In the genomic region with DNA sequence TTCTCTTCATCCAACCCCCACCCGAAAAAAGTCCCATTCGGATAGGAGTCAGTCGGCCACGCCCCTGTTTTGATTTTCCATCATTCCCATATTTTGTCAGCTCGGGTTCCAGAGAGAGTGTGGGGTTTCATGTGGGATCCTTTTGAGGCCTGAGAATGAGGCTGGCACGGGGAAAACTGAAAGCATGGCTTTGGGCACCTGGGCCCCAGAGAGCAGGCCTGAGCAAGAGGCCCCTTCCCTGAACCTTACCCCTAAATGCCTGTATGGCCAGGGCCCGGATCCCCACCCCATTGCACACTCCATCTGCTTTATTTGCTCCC, we compare ENCODE assay signal across 6 cellular contexts. TPM values are rescaled to one million over a fixed set of nuclear protein-coding genes. Genes with fewer than 3 reads are reported as not detected.
DNase-seq lines count a peak whose midpoint lies in the region; TF ChIP-seq lines count a peak whose summit lies in the region.

No MANE protein-coding gene starts in this region.

- H3K27me3 Mint-ChIP-seq in activated T-cell treated with anti-CD3 and anti-CD28 coated beads, Interleukin-2, amount 50 U/mL, for 24 hours: peaks cover 93% of the 10 kb centered on the region

- H3K4me1 ChIP-seq in esophagus squamous epithelium (peaks cover 0 to 89% (median 34%) of the 10 kb centered on the region in 3 donors), subcutaneous abdominal adipose tissue (ENCODE audit: control insufficient read depth in 5 of 5, insufficient read depth in 5 of 5, low read length in 5 of 5) (peaks cover 17 to 91% (median 78%) of the 10 kb centered on the region in 5 donors)

- H3K27ac ChIP-seq in esophagus squamous epithelium (peak overlapping the region; percentile 88 to 96 (median 92)), subcutaneous abdominal adipose tissue (ENCODE audit: low read depth, low read length) (peak overlapping the region; percentile 93)

- H3K27me3 ChIP-seq in esophagus squamous epithelium (peaks cover 0 to 100% (median 2%) of the 10 kb centered on the region in 4 donors), subcutaneous abdominal adipose tissue (ENCODE audit: control insufficient read depth in 5 of 5, insufficient read depth in 4 of 5, low read length in 5 of 5) (peaks cover 0 to 2% (median 0%) of the 10 kb centered on the region in 5 donors)

- no peaks in the 10 kb centered on the region for H3K9me3 Mint-ChIP-seq in activated T-cell treated with anti-CD3 and anti-CD28 coated beads, Interleukin-2, amount 50 U/mL, for 24 hours

- H3K27ac Mint-ChIP-seq in activated T-cell treated with anti-CD3 and anti-CD28 coated beads, Interleukin-2, amount 50 U/mL, for 24 hours: no peak overlapping the region

- H3K36me3 ChIP-seq in esophagus squamous epithelium (no peaks in the 10 kb centered on the region), subcutaneous abdominal adipose tissue (ENCODE audit: control insufficient read depth in 5 of 5, insufficient read depth in 5 of 5, low read length in 5 of 5) (no peaks in the 10 kb centered on the region)

- no peak for DNase-seq in activated T-cell treated with anti-CD3 and anti-CD28 coated beads, Interleukin-2, amount 50 U/mL, for 24 hours
- DNase-seq in activated T-cell treated with anti-CD3 and anti-CD28 coated beads for 4 hours: no peak
- DNase-seq in esophagus squamous epithelium (lab: John Stamatoyannopoulos, UW): no peak
- DNase-seq in SW 1271 (lab: John Stamatoyannopoulos, UW): no peak
- no peak for DNase-seq in NCI-H1048 (lab: John Stamatoyannopoulos, UW)

- peaks cover 55% of the 10 kb centered on the region for H3K4me1 Mint-ChIP-seq in activated T-cell treated with anti-CD3 and anti-CD28 coated beads, Interleukin-2, amount 50 U/mL, for 24 hours (ENCODE audit: low read depth)

- peak overlapping the region in 4 of 5 donors; percentile 71 to 83 (median 80) for H3K9ac ChIP-seq in subcutaneous abdominal adipose tissue (ENCODE audit: low read length in 5 of 5)

- peaks cover 2% of the 10 kb centered on the region for H3K36me3 Mint-ChIP-seq in activated T-cell treated with anti-CD3 and anti-CD28 coated beads, Interleukin-2, amount 50 U/mL, for 24 hours (ENCODE audit: low read depth)

- TF ChIP-seq CTCF in esophagus squamous epithelium (IDR thresholded peaks at IDR 0.05): no peak

- intact Hi-C loops in esophagus squamous epithelium (cut with DNase I): no loop called here

- H3K4me3 ChIP-seq in esophagus squamous epithelium: peak overlapping the region; percentile 44 to 75 (median 54)
- H3K4me3 ChIP-seq in subcutaneous abdominal adipose tissue (ENCODE audit: low read depth in 1 of 5, low read length in 5 of 5): peak overlapping the region; percentile 64 to 91 (median 78)

- 27% methylated on average over 7 of the region's 7 CpGs; no CpG with 5 or more reads in 1 of the 2 donors for WGBS in esophagus squamous epithelium, 2 donors

- peak overlapping the region; percentile 57 for H3K4me3 Mint-ChIP-seq in activated T-cell treated with anti-CD3 and anti-CD28 coated beads, Interleukin-2, amount 50 U/mL, for 24 hours

- H3K9me3 ChIP-seq in esophagus squamous epithelium (no peaks in the 10 kb centered on the region), subcutaneous abdominal adipose tissue (ENCODE audit: control insufficient read depth in 5 of 5, low read length in 5 of 5) (no peaks in the 10 kb centered on the region)

- TF ChIP-seq POLR2A in esophagus squamous epithelium (IDR thresholded peaks at IDR 0.05): no peak

RNA-seq across cellular contexts. Expression of a gene that starts 4.6 kb away (rescaled TPM):
- total RNA-seq in esophagus squamous epithelium: 1 to 10 TPM in 3 of 4 donors, under 1 TPM in 1; 0.27 to 2.9 (median 1.8) TPM

RNA-seq across cellular contexts. Expression of a gene that starts 7.3 kb away (rescaled TPM):
- total RNA-seq in esophagus squamous epithelium: 10 to 100 TPM in 1 of 4 donors, 1 to 10 TPM in 3; 2.5 to 11.1 (median 5.8) TPM

RNA-seq across cellular contexts. Expression of a gene that starts 10.9 kb away (rescaled TPM):
- not detected for total RNA-seq in esophagus squamous epithelium

RNA-seq across cellular contexts. Expression of a gene that starts 22.1 kb away (rescaled TPM):
- 1 to 10 TPM in 2 of 4 donors, not detected in 2; 1.3 to 3.1 TPM for total RNA-seq in esophagus squamous epithelium

RNA-seq across cellular contexts. Expression of a gene that starts 28.1 kb away (rescaled TPM):
- total RNA-seq in esophagus squamous epithelium: under 1 TPM in 2 of 4 donors, not detected in 2; 0.38 to 0.64 TPM
